Comparison of ENCODE assay signal across 1 cellular context in genomic region chr12:49092086-49092815, GRCh38.
A peak's percentile ranks its signal among the peaks of the same experiment; 100 is the strongest.
TF ChIP-seq lines count a peak whose summit lies in the region.

No MANE protein-coding gene starts in this region.

TF ChIP-seq in K562, 482 proteins besides CTCF, POLR2A, EP300 and RAD21 (continued from another document and continues in another):
- TF ChIP-seq, protein P1, sequence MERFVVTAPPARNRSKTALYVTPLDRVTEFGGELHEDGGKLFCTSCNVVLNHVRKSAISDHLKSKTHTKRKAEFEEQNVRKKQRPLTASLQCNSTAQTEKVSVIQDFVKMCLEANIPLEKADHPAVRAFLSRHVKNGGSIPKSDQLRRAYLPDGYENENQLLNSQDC (CRISPR knock-in tag; IDR thresholded peaks at IDR 0.05): peak; percentile 42; the same call in 1 of the 2 replicates
- TF ChIP-seq SUPT5H (IDR thresholded peaks at IDR 0.05): no peak
- TF ChIP-seq ID3 (CRISPR knock-in tag; IDR thresholded peaks at IDR 0.05): no peak
- TF ChIP-seq ID3 (tag; IDR thresholded peaks at IDR 0.05): peak; percentile 53; the same call in 1 of the 2 replicates
- no peak for TF ChIP-seq ZFP91 (CRISPR knock-in tag; IDR thresholded peaks at IDR 0.05)
- no peak for TF ChIP-seq GTF2A2 (tag; IDR thresholded peaks at IDR 0.05)
- no peak for TF ChIP-seq PCBP2 (IDR thresholded peaks at IDR 0.05; ENCODE audit: low read depth, low read length, poor library complexity, severe bottlenecking)
- no peak for TF ChIP-seq HNRNPLL (IDR thresholded peaks at IDR 0.05; ENCODE audit: low read depth, low read length, poor library complexity, severe bottlenecking)
- TF ChIP-seq, protein P2, sequence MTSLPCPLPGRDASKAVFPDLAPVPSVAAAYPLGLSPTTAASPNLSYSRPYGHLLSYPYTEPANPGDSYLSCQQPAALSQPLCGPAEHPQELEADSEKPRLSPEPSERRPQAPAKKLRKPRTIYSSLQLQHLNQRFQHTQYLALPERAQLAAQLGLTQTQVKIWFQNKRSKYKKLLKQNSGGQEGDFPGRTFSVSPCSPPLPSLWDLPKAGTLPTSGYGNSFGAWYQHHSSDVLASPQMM (CRISPR knock-in tag; IDR thresholded peaks at IDR 0.05): no peak
- no peak for TF ChIP-seq CBX1 (IDR thresholded peaks at IDR 0.05; ENCODE audit: low read depth)
- no peak for TF ChIP-seq EZH2 (IDR thresholded peaks at IDR 0.05; ENCODE audit: borderline replicate concordance, low read depth, low read length)
- TF ChIP-seq ZNF707 (CRISPR knock-in tag; conservative IDR thresholded peaks at IDR 0.05): no peak
- peak; percentile 99 for TF ChIP-seq GATA2 (CRISPR knock-in tag; IDR thresholded peaks at IDR 0.05)
- TF ChIP-seq, protein P3, sequence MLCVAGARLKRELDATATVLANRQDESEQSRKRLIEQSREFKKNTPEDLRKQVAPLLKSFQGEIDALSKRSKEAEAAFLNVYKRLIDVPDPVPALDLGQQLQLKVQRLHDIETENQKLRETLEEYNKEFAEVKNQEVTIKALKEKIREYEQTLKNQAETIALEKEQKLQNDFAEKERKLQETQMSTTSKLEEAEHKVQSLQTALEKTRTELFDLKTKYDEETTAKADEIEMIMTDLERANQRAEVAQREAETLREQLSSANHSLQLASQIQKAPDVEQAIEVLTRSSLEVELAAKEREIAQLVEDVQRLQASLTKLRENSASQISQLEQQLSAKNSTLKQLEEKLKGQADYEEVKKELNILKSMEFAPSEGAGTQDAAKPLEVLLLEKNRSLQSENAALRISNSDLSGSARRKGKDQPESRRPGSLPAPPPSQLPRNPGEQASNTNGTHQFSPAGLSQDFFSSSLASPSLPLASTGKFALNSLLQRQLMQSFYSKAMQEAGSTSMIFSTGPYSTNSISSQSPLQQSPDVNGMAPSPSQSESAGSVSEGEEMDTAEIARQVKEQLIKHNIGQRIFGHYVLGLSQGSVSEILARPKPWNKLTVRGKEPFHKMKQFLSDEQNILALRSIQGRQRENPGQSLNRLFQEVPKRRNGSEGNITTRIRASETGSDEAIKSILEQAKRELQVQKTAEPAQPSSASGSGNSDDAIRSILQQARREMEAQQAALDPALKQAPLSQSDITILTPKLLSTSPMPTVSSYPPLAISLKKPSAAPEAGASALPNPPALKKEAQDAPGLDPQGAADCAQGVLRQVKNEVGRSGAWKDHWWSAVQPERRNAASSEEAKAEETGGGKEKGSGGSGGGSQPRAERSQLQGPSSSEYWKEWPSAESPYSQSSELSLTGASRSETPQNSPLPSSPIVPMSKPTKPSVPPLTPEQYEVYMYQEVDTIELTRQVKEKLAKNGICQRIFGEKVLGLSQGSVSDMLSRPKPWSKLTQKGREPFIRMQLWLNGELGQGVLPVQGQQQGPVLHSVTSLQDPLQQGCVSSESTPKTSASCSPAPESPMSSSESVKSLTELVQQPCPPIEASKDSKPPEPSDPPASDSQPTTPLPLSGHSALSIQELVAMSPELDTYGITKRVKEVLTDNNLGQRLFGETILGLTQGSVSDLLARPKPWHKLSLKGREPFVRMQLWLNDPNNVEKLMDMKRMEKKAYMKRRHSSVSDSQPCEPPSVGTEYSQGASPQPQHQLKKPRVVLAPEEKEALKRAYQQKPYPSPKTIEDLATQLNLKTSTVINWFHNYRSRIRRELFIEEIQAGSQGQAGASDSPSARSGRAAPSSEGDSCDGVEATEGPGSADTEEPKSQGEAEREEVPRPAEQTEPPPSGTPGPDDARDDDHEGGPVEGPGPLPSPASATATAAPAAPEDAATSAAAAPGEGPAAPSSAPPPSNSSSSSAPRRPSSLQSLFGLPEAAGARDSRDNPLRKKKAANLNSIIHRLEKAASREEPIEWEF (CRISPR knock-in tag; IDR thresholded peaks at IDR 0.05): peak; percentile 81
- peak; percentile 86 for TF ChIP-seq ZKSCAN1 (IDR thresholded peaks at IDR 0.05; ENCODE audit: low read depth, low read length)
- TF ChIP-seq MXD1 (CRISPR knock-in tag; IDR thresholded peaks at IDR 0.05; ENCODE audit: borderline replicate concordance, poor library complexity, severe bottlenecking): no peak
- no peak for TF ChIP-seq RFX1 (IDR thresholded peaks at IDR 0.05)
- TF ChIP-seq RBBP5 (IDR thresholded peaks at IDR 0.05; ENCODE audit: borderline replicate concordance, insufficient read depth, low read length, poor library complexity, severe bottlenecking): peak; percentile 58
- no peak for TF ChIP-seq BRCA1 (IDR thresholded peaks at IDR 0.05)
- TF ChIP-seq BRCA1 (CRISPR knock-in tag; IDR thresholded peaks at IDR 0.05): no peak
- no peak for TF ChIP-seq MAFF (IDR thresholded peaks at IDR 0.05; ENCODE audit: low read length)
- TF ChIP-seq, protein P4, sequence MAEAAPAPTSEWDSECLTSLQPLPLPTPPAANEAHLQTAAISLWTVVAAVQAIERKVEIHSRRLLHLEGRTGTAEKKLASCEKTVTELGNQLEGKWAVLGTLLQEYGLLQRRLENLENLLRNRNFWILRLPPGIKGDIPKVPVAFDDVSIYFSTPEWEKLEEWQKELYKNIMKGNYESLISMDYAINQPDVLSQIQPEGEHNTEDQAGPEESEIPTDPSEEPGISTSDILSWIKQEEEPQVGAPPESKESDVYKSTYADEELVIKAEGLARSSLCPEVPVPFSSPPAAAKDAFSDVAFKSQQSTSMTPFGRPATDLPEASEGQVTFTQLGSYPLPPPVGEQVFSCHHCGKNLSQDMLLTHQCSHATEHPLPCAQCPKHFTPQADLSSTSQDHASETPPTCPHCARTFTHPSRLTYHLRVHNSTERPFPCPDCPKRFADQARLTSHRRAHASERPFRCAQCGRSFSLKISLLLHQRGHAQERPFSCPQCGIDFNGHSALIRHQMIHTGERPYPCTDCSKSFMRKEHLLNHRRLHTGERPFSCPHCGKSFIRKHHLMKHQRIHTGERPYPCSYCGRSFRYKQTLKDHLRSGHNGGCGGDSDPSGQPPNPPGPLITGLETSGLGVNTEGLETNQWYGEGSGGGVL (CRISPR knock-in tag; IDR thresholded peaks at IDR 0.05): no peak
- TF ChIP-seq, protein P5, sequence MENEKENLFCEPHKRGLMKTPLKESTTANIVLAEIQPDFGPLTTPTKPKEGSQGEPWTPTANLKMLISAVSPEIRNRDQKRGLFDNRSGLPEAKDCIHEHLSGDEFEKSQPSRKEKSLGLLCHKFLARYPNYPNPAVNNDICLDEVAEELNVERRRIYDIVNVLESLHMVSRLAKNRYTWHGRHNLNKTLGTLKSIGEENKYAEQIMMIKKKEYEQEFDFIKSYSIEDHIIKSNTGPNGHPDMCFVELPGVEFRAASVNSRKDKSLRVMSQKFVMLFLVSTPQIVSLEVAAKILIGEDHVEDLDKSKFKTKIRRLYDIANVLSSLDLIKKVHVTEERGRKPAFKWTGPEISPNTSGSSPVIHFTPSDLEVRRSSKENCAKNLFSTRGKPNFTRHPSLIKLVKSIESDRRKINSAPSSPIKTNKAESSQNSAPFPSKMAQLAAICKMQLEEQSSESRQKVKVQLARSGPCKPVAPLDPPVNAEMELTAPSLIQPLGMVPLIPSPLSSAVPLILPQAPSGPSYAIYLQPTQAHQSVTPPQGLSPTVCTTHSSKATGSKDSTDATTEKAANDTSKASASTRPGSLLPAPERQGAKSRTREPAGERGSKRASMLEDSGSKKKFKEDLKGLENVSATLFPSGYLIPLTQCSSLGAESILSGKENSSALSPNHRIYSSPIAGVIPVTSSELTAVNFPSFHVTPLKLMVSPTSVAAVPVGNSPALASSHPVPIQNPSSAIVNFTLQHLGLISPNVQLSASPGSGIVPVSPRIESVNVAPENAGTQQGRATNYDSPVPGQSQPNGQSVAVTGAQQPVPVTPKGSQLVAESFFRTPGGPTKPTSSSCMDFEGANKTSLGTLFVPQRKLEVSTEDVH (IDR thresholded peaks at IDR 0.05; ENCODE audit: low read depth, partially characterized antibody): peak; percentile 81
- TF ChIP-seq, protein P6, sequence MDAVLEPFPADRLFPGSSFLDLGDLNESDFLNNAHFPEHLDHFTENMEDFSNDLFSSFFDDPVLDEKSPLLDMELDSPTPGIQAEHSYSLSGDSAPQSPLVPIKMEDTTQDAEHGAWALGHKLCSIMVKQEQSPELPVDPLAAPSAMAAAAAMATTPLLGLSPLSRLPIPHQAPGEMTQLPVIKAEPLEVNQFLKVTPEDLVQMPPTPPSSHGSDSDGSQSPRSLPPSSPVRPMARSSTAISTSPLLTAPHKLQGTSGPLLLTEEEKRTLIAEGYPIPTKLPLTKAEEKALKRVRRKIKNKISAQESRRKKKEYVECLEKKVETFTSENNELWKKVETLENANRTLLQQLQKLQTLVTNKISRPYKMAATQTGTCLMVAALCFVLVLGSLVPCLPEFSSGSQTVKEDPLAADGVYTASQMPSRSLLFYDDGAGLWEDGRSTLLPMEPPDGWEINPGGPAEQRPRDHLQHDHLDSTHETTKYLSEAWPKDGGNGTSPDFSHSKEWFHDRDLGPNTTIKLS (IDR thresholded peaks at IDR 0.05; ENCODE audit: borderline replicate concordance, low read depth): peak; percentile 87
- no peak for TF ChIP-seq CSDE1 (IDR thresholded peaks at IDR 0.05)
- no peak for TF ChIP-seq ZNF586 (CRISPR knock-in tag; conservative IDR thresholded peaks at IDR 0.05)
- TF ChIP-seq, protein P7, sequence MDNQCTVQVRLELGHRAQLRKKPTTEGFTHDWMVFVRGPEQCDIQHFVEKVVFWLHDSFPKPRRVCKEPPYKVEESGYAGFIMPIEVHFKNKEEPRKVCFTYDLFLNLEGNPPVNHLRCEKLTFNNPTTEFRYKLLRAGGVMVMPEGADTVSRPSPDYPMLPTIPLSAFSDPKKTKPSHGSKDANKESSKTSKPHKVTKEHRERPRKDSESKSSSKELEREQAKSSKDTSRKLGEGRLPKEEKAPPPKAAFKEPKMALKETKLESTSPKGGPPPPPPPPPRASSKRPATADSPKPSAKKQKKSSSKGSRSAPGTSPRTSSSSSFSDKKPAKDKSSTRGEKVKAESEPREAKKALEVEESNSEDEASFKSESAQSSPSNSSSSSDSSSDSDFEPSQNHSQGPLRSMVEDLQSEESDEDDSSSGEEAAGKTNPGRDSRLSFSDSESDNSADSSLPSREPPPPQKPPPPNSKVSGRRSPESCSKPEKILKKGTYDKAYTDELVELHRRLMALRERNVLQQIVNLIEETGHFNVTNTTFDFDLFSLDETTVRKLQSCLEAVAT (IDR thresholded peaks at IDR 0.05): peak; percentile 50 to 83; a peak in 2 of 4 replicates
- peak; percentile 94 to 96 for TF ChIP-seq RCOR1 (IDR thresholded peaks at IDR 0.05; ENCODE audit: borderline replicate concordance in 1 of 2, low read depth in 2 of 2, low read length in 2 of 2)
- TF ChIP-seq ZEB2 (IDR thresholded peaks at IDR 0.05): peak; percentile 97
- peak; percentile 10; the same call in 1 of the 2 replicates for TF ChIP-seq ZNF444 (CRISPR knock-in tag; IDR thresholded peaks at IDR 0.05)
- TF ChIP-seq, protein P8, sequence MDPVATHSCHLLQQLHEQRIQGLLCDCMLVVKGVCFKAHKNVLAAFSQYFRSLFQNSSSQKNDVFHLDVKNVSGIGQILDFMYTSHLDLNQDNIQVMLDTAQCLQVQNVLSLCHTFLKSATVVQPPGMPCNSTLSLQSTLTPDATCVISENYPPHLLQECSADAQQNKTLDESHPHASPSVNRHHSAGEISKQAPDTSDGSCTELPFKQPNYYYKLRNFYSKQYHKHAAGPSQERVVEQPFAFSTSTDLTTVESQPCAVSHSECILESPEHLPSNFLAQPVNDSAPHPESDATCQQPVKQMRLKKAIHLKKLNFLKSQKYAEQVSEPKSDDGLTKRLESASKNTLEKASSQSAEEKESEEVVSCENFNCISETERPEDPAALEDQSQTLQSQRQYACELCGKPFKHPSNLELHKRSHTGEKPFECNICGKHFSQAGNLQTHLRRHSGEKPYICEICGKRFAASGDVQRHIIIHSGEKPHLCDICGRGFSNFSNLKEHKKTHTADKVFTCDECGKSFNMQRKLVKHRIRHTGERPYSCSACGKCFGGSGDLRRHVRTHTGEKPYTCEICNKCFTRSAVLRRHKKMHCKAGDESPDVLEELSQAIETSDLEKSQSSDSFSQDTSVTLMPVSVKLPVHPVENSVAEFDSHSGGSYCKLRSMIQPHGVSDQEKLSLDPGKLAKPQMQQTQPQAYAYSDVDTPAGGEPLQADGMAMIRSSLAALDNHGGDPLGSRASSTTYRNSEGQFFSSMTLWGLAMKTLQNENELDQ (CRISPR knock-in tag; IDR thresholded peaks at IDR 0.05; ENCODE audit: borderline replicate concordance): no peak
- peak; percentile 87 for TF ChIP-seq GABPB1 (CRISPR knock-in tag; IDR thresholded peaks at IDR 0.05)
- TF ChIP-seq SNIP1 (IDR thresholded peaks at IDR 0.05; ENCODE audit: low read depth): no peak
- TF ChIP-seq HNRNPK (IDR thresholded peaks at IDR 0.05; ENCODE audit: low read depth, low read length, poor library complexity, severe bottlenecking): no peak
- peak; percentile 42 for TF ChIP-seq CREB1 (IDR thresholded peaks at IDR 0.05)
- peak; percentile 75 for TF ChIP-seq CREB1 (CRISPR knock-in tag; IDR thresholded peaks at IDR 0.05)
- no peak for TF ChIP-seq EWSR1 (IDR thresholded peaks at IDR 0.05; ENCODE audit: borderline replicate concordance, low read depth, partially characterized antibody)
- TF ChIP-seq CC2D1A (IDR thresholded peaks at IDR 0.05): peak; percentile 91
- TF ChIP-seq SP1 (CRISPR knock-in tag; IDR thresholded peaks at IDR 0.05): peak; percentile 93
- TF ChIP-seq E2F5 (CRISPR knock-in tag; IDR thresholded peaks at IDR 0.05): 0 out of 2 replicates have a peak, but pooled peaks have one; percentile 68
